Comparison of ENCODE assay signal across 9 cellular contexts in the genomic region with DNA sequence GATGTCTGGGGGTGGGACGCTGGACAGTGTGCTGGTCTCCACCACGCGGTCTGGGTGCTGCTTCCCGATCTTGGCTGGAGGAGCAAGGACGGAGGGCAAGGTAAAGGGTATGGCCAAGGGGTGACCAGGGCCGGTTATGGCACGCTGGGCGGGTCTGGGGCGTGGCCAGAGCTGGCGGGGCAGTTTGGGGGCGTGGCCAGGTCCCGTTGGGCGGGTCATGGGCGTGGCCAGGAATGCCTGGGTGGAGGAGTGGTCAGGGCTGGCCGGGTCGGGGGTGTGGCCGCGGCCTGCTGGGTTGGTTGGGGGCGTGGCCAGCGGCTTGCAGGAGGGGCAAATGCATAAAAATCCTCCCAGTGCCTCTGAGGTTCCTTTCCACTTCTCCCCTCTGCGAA. TPM values are rescaled to one million over a fixed set of nuclear protein-coding genes. Genes with fewer than 3 reads are reported as not detected.
DNase-seq lines count a peak whose midpoint lies in the region; ATAC-seq and TF ChIP-seq lines count a peak whose summit lies in the region.
"Had no signal": no experiment of that assay in that cellular context is flagged by ENCODE, and none has a peak within 500 bp of the region (broad histone marks: within the 10 kb centered on the region; RNA-seq: fewer than 3 reads in every experiment).

No MANE protein-coding gene starts in this region.

- DNase-seq in COLO668 (lab: John Stamatoyannopoulos, UW; ENCODE audit: unreplicated experiment): peak; percentile 53
- DNase-seq in WTC11 (ENCODE audit: low spot score): peak; percentile 97
- peak; percentile 81 to 86 for DNase-seq in cardiac muscle cell (ENCODE audit: low read depth in 1 of 2, low spot score in 1 of 2)
- DNase-seq in stimulated activated CD8-positive, alpha-beta memory T cell treated with anti-CD3 and anti-CD28 coated beads, Interleukin-4, amount 100 ng/mL, for 48 hours: peak; percentile 92

- POLR2A ChIA-PET in HEK293 (lab: Yijun Ruan, JAX) (interaction anchor here (1.0 kb wide), 2 partner anchors 64 to 146 kb away, joined by 4 read pairs; a partner anchor contains a TSS), WTC11 (lab: Charles Lee) (no interaction called here)

- CTCF ChIA-PET in HEK293 (lab: Yijun Ruan, JAX): interaction anchor here (1.1 kb wide), 1 partner anchor 118 kb away, joined by 3 read pairs; no protein-coding TSS in a partner anchor
- CTCF ChIA-PET in WTC11 (lab: Charles Lee): interaction anchor here (0.8 to 2.9 kb wide), 9 partner anchors 10 to 143 kb away, joined by 3 to 46 read pairs (median 5); a partner anchor contains a TSS

- no peak overlapping the region for H3K4me3 ChIP-seq in HEK293 (ENCODE audit: low read depth, low read length)
- no peak overlapping the region for H3K4me3 ChIP-seq in cardiac muscle cell

- no peaks in the 10 kb centered on the region for H3K27me3 ChIP-seq in cardiac muscle cell

- H3K27me3 Mint-ChIP-seq in WTC11 (ENCODE audit: low read depth): no peaks in the 10 kb centered on the region
- H3K27me3 Mint-ChIP-seq: central memory CD8-positive, alpha-beta T cell had no signal

- no peaks in the 10 kb centered on the region for H3K4me1 Mint-ChIP-seq in WTC11
- H3K4me1 Mint-ChIP-seq: central memory CD8-positive, alpha-beta T cell had no signal

- H3K4me1 ChIP-seq in HEK293 (ENCODE audit: control insufficient read depth, insufficient read depth, low read length) (no peaks in the 10 kb centered on the region), cardiac muscle cell (ENCODE audit: low read depth) (no peaks in the 10 kb centered on the region)

- H3K27ac ChIP-seq in HEK293 (ENCODE audit: extremely low read depth, low read depth, low read length) (no peak overlapping the region), cardiac muscle cell (no peak overlapping the region)

- H3K36me3 ChIP-seq in HEK293 (ENCODE audit: control insufficient read depth in 2 of 2, insufficient read depth in 1 of 2, low read length in 2 of 2) (peaks cover 7 to 56% of the 10 kb centered on the region in 2 experiments; a peak in 2 of 3 replicates), cardiac muscle cell (peaks cover 3% of the 10 kb centered on the region)

- no peaks in the 10 kb centered on the region for H3K9me3 ChIP-seq in HEK293 (ENCODE audit: control insufficient read depth, insufficient read depth, low read depth, low read length)
- no peaks in the 10 kb centered on the region for H3K9me3 ChIP-seq in cardiac muscle cell (ENCODE audit: low read depth)

- TF ChIP-seq CTCF in HEK293 (tag by site-specific recombination; IDR thresholded peaks at IDR 0.05) (no peak), WTC11 (IDR thresholded peaks at IDR 0.05) (no peak), cardiac muscle cell (IDR thresholded peaks at IDR 0.05; ENCODE audit: low read depth, low read length) (no peak)

- no peaks in the 10 kb centered on the region for H3K9me3 Mint-ChIP-seq in WTC11
- H3K9me3 Mint-ChIP-seq: central memory CD8-positive, alpha-beta T cell had no signal

- H3K36me3 Mint-ChIP-seq in WTC11: peaks cover 11% of the 10 kb centered on the region

- ATAC-seq in WTC11: peak; percentile 93
- ATAC-seq in HG02623 (IDR thresholded peaks at IDR 0.05; ENCODE audit: unreplicated experiment): no peak
- ATAC-seq in HG02610 (IDR thresholded peaks at IDR 0.05; ENCODE audit: unreplicated experiment): no peak
- no peak for ATAC-seq in HG02840 (IDR thresholded peaks at IDR 0.05; ENCODE audit: low FRiP score, unreplicated experiment)

- no peak overlapping the region for H3K4me3 Mint-ChIP-seq in WTC11
- H3K4me3 Mint-ChIP-seq: central memory CD8-positive, alpha-beta T cell had no signal

- peak overlapping the region; percentile 32; the same call in 1 of the 2 replicates for H3K27ac Mint-ChIP-seq in WTC11

TF ChIP-seq in HEK293, 187 proteins besides CTCF, POLR2A, EP300 and RAD21 (continues in another document):
- TF ChIP-seq, protein P1, sequence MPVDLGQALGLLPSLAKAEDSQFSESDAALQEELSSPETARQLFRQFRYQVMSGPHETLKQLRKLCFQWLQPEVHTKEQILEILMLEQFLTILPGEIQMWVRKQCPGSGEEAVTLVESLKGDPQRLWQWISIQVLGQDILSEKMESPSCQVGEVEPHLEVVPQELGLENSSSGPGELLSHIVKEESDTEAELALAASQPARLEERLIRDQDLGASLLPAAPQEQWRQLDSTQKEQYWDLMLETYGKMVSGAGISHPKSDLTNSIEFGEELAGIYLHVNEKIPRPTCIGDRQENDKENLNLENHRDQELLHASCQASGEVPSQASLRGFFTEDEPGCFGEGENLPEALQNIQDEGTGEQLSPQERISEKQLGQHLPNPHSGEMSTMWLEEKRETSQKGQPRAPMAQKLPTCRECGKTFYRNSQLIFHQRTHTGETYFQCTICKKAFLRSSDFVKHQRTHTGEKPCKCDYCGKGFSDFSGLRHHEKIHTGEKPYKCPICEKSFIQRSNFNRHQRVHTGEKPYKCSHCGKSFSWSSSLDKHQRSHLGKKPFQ (tag by site-specific recombination; IDR thresholded peaks at IDR 0.05): no peak
- peak; percentile 99 for TF ChIP-seq KLF1 (tag by site-specific recombination; IDR thresholded peaks at IDR 0.05)
- peak; percentile 95 for TF ChIP-seq ZNF600 (tag by site-specific recombination; IDR thresholded peaks at IDR 0.05)
- TF ChIP-seq, protein P2, sequence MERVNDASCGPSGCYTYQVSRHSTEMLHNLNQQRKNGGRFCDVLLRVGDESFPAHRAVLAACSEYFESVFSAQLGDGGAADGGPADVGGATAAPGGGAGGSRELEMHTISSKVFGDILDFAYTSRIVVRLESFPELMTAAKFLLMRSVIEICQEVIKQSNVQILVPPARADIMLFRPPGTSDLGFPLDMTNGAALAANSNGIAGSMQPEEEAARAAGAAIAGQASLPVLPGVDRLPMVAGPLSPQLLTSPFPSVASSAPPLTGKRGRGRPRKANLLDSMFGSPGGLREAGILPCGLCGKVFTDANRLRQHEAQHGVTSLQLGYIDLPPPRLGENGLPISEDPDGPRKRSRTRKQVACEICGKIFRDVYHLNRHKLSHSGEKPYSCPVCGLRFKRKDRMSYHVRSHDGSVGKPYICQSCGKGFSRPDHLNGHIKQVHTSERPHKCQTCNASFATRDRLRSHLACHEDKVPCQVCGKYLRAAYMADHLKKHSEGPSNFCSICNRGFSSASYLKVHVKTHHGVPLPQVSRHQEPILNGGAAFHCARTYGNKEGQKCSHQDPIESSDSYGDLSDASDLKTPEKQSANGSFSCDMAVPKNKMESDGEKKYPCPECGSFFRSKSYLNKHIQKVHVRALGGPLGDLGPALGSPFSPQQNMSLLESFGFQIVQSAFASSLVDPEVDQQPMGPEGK (tag by site-specific recombination; IDR thresholded peaks at IDR 0.05): peak; percentile 16; the same call in 1 of the 2 replicates
- no peak for TF ChIP-seq KLF7 (tag by site-specific recombination; IDR thresholded peaks at IDR 0.05; ENCODE audit: borderline replicate concordance)

TF ChIP-seq in WTC11, 78 proteins besides CTCF, POLR2A, EP300 and RAD21:
- TF ChIP-seq SP1 (CRISPR knock-in tag; conservative IDR thresholded peaks at IDR 0.05) (peak; percentile 100), ELF4 (CRISPR knock-in tag; IDR thresholded peaks at IDR 0.05; ENCODE audit: low read depth) (no peak)

RNA-seq across cellular contexts. Expression of a gene that starts 19.2 kb away (rescaled TPM):
- total RNA-seq in WTC11 (2021) (363 to 377 TPM (median 368 TPM) in 3 replicates), cardiac muscle cell (759 and 903 TPM in 2 replicates)
- 826 and 860 TPM in 2 replicates for polyA plus RNA-seq in cardiac muscle cell

RNA-seq across cellular contexts. Expression of a gene that starts 27.8 kb away (rescaled TPM):
- total RNA-seq in WTC11 (2021): 275 to 291 TPM (median 287 TPM) in 3 replicates
- 371 and 410 TPM in 2 replicates for total RNA-seq in cardiac muscle cell
- 409 and 487 TPM in 2 replicates for polyA plus RNA-seq in cardiac muscle cell

RNA-seq across cellular contexts. Expression of a gene that starts 51.1 kb away (rescaled TPM):
- total RNA-seq in WTC11 (2021) (40.7 to 57.3 TPM (median 48.0 TPM) in 3 replicates), cardiac muscle cell (23.0 and 28.5 TPM in 2 replicates)
- 6.8 and 11.8 TPM in 2 replicates for polyA plus RNA-seq in cardiac muscle cell

RNA-seq across cellular contexts. Expression of a gene that starts 56.0 kb away (rescaled TPM):
- total RNA-seq in WTC11 (2021) (40.9 to 46.4 TPM (median 44.1 TPM) in 3 replicates), cardiac muscle cell (88.6 and 133 TPM in 2 replicates)
- polyA plus RNA-seq in cardiac muscle cell: 39.3 and 67.5 TPM in 2 replicates
